In the genomic region with DNA sequence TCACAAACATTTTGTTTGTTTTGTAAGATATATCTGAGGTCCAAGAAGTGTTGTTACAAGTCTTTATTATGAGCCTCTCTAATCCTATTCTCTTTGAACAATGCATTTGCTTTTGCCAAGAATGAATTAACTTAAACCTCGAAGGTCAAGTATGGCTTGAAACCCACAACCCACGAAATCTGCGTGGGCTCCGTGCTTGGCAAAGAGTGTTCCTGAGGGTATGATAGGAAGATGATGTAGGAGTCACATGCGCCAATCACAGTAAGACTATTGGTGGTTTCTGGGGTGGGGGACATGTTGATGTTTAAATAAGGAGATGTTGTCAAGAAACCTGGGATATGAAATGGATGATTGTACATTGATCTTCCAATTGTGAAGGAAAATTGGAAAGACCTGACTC, we compare ENCODE assay signal across 26 cellular contexts.
DNase-seq lines count a peak whose midpoint lies in the region; ATAC-seq, FAIRE-seq and TF ChIP-seq lines count a peak whose summit lies in the region.
"Had no signal": no experiment of that assay in that cellular context is flagged by ENCODE, and none has a peak within 500 bp of the region (broad histone marks: within the 10 kb centered on the region; RNA-seq: fewer than 3 reads in every experiment).

No MANE protein-coding gene starts in this region.

- H3K9me3 ChIP-seq in HEK293 (ENCODE audit: control insufficient read depth, insufficient read depth, low read depth, low read length) (no peaks in the 10 kb centered on the region), neural progenitor cell (ENCODE audit: low read depth) (no peaks in the 10 kb centered on the region), hepatocyte (ENCODE audit: low read depth) (no peaks in the 10 kb centered on the region)
- H3K9me3 ChIP-seq: Caco-2, left ventricle myocardium inferior, SK-N-SH, thyroid gland, vagina had no signal

- DNase-seq in OCI-M1 (lab: John Stamatoyannopoulos, UW) (peak; percentile 83), bronchial epithelial cell (ENCODE audit: low read depth) (peak; percentile 59), neural progenitor cell (ENCODE audit: low spot score) (no peak), HT-29 (ENCODE audit: low spot score) (no peak), hepatocyte (ENCODE audit: low spot score) (no peak), NCI-H2227 (lab: John Stamatoyannopoulos, UW; ENCODE audit: unreplicated experiment) (no peak)
- DNase-seq: activated gamma-delta T cell; activated T-cell treated with anti-CD3 and anti-CD28 coated beads, Interleukin-2, amount 50 U/mL, for 24 hours; Caco-2; Kasumi-1; left ventricle myocardium inferior; NCI-H1092; NCI-H1694 treated with DMSO at 0.1 percent for 48 hours; NCI-H226; SK-N-SH; T-helper 17 cell; thyroid gland had no signal

- H3F3A ChIP-seq in neural progenitor cell (ENCODE audit: low read depth) = no peaks in the 10 kb centered on the region

- TF ChIP-seq CTCF in HEK293 (tag by site-specific recombination; IDR thresholded peaks at IDR 0.05) = no peak
- no peak for TF ChIP-seq CTCF in bronchial epithelial cell (IDR thresholded peaks at IDR 0.05; ENCODE audit: insufficient read depth, low read length, severe bottlenecking)
- no peak for TF ChIP-seq CTCF in neural progenitor cell (IDR thresholded peaks at IDR 0.05)
- no peak for TF ChIP-seq CTCF in hepatocyte (IDR thresholded peaks at IDR 0.05; ENCODE audit: poor library complexity)

- no peak overlapping the region for H3K4me3 Mint-ChIP-seq in neural progenitor cell
- H3K4me3 Mint-ChIP-seq: activated T-cell treated with anti-CD3 and anti-CD28 coated beads, Interleukin-2, amount 50 U/mL, for 24 hours; stimulated activated naive CD8-positive, alpha-beta T cell treated with anti-CD3 and anti-CD28 coated beads, Interleukin-15, Interleukin-2, amounts not matched to agents 100 ng/mL and 50 ng/mL, for 24 hours; T-helper 17 cell had no signal

- no peaks in the 10 kb centered on the region for H3K36me3 ChIP-seq in HEK293 (ENCODE audit: control insufficient read depth in 2 of 2, insufficient read depth in 1 of 2, low read length in 2 of 2)
- no peaks in the 10 kb centered on the region for H3K36me3 ChIP-seq in bronchial epithelial cell (ENCODE audit: control insufficient read depth, insufficient read depth, low read length)
- peaks cover 7% of the 10 kb centered on the region for H3K36me3 ChIP-seq in neural progenitor cell
- H3K36me3 ChIP-seq in hepatocyte (replicated peaks; ENCODE audit: insufficient read depth, low read depth) = no peaks in the 10 kb centered on the region
- H3K36me3 ChIP-seq: cardiac muscle cell, left ventricle myocardium inferior, vagina had no signal

- H3K9me3 Mint-ChIP-seq in neural progenitor cell = peaks cover 5% of the 10 kb centered on the region
- H3K9me3 Mint-ChIP-seq: activated T-cell treated with anti-CD3 and anti-CD28 coated beads, Interleukin-2, amount 50 U/mL, for 24 hours; stimulated activated naive CD8-positive, alpha-beta T cell treated with anti-CD3 and anti-CD28 coated beads, Interleukin-15, Interleukin-2, amounts not matched to agents 100 ng/mL and 50 ng/mL, for 24 hours had no signal

- no peak overlapping the region for H3K9ac ChIP-seq in neural progenitor cell
- H3K9ac ChIP-seq: SK-N-SH had no signal

- no peaks in the 10 kb centered on the region for H3K27me3 Mint-ChIP-seq in neural progenitor cell (ENCODE audit: insufficient read depth, low read depth)
- H3K27me3 Mint-ChIP-seq: progenitor cell of endocrine pancreas had no signal

- no peaks in the 10 kb centered on the region for H3K9me2 ChIP-seq in hepatocyte (replicated peaks; ENCODE audit: insufficient read depth)
- H3K9me2 ChIP-seq: SK-N-SH had no signal

- no peak for FAIRE-seq in bronchial epithelial cell (lab: Jason Lieb, UNC)
- FAIRE-seq: frontal cortex had no signal

- H3K4me3 ChIP-seq in HEK293 (ENCODE audit: low read depth, low read length) (no peak overlapping the region), bronchial epithelial cell (ENCODE audit: low read depth, low read length) (no peak overlapping the region), neural progenitor cell (no peak overlapping the region), hepatocyte (no peak overlapping the region)
- H3K4me3 ChIP-seq: cardiac muscle cell, left ventricle myocardium inferior, thyroid gland, vagina had no signal

- H3K79me2 ChIP-seq in neural progenitor cell (ENCODE audit: low read depth) = no peaks in the 10 kb centered on the region
- no peaks in the 10 kb centered on the region for H3K79me2 ChIP-seq in hepatocyte

- H2AFZ ChIP-seq in neural progenitor cell (replicated peaks) (no peak overlapping the region), hepatocyte (no peak overlapping the region)

- H3K36me3 Mint-ChIP-seq in neural progenitor cell = peaks cover 48% of the 10 kb centered on the region

- H4K20me1 ChIP-seq in neural progenitor cell (ENCODE audit: low read depth) (no peaks in the 10 kb centered on the region), hepatocyte (ENCODE audit: insufficient read depth, poor library complexity, severe bottlenecking) (no peaks in the 10 kb centered on the region)

- POLR2A ChIA-PET in HEK293 (lab: Yijun Ruan, JAX) = no interaction called here

- H3K4me1 ChIP-seq in HEK293 (ENCODE audit: control insufficient read depth, insufficient read depth, low read length) (no peaks in the 10 kb centered on the region), neural progenitor cell (peaks cover 8% of the 10 kb centered on the region), hepatocyte (ENCODE audit: insufficient read depth) (no peaks in the 10 kb centered on the region)
- H3K4me1 ChIP-seq: Caco-2, left ventricle myocardium inferior, thyroid gland, vagina had no signal

- no peak for ATAC-seq in HG02884 (IDR thresholded peaks at IDR 0.05; ENCODE audit: unreplicated experiment)
- ATAC-seq: HCT116, T-helper 17 cell had no signal

- whole genome bisulfite sequencing in hepatocyte (ENCODE audit: low lambda C conversion rate, missing lambda C conversion rate) = 78% methylated on average over 5 of the region's 5 CpGs

- CTCF ChIA-PET in HEK293 (lab: Yijun Ruan, JAX) = interaction anchor here (0.6 kb wide), 1 partner anchor 1594 kb away, joined by 3 read pairs; the partner anchor contains the start of gene CD274

- H3K4me1 Mint-ChIP-seq in neural progenitor cell = peaks cover 31% of the 10 kb centered on the region

- H3K4me2 ChIP-seq in neural progenitor cell (no peak overlapping the region), hepatocyte (no peak overlapping the region)
- H3K4me2 ChIP-seq: SK-N-SH had no signal

- H3K27ac ChIP-seq in HEK293 (ENCODE audit: extremely low read depth, low read depth, low read length) = no peak overlapping the region
- no peak overlapping the region for H3K27ac ChIP-seq in neural progenitor cell
- H3K27ac ChIP-seq in hepatocyte = no peak overlapping the region
- H3K27ac ChIP-seq: C4-2B, cardiac muscle cell, left ventricle myocardium inferior, thyroid gland, vagina had no signal

- no peaks in the 10 kb centered on the region for H3K27me3 ChIP-seq in bronchial epithelial cell (ENCODE audit: control insufficient read depth, insufficient read depth, low read length)
- H3K27me3 ChIP-seq in neural progenitor cell = no peaks in the 10 kb centered on the region
- no peaks in the 10 kb centered on the region for H3K27me3 ChIP-seq in hepatocyte
- H3K27me3 ChIP-seq: cardiac muscle cell, thyroid gland, vagina had no signal

- H3K27ac Mint-ChIP-seq in neural progenitor cell = peak overlapping the region; percentile 57
- H3K27ac Mint-ChIP-seq: activated T-cell treated with anti-CD3 and anti-CD28 coated beads, Interleukin-2, amount 50 U/mL, for 24 hours; progenitor cell of endocrine pancreas; stimulated activated naive CD8-positive, alpha-beta T cell treated with anti-CD3 and anti-CD28 coated beads, Interleukin-15, Interleukin-2, amounts not matched to agents 100 ng/mL and 50 ng/mL, for 24 hours; T-helper 17 cell had no signal

TF ChIP-seq in HEK293, 187 proteins besides CTCF, POLR2A, EP300 and RAD21 (continues in another document):
- no peak for TF ChIP-seq SALL2 (tag by site-specific recombination; IDR thresholded peaks at IDR 0.05; ENCODE audit: borderline replicate concordance)
- no peak for TF ChIP-seq ZNF639 (tag by site-specific recombination; IDR thresholded peaks at IDR 0.05)

Comparison
In these comparisons a context has a peak if more than half of its experiments do, and no peak if none do; other contexts are left out.
1. DNase-seq: peak in OCI-M1 (single experiment) and bronchial epithelial cell (single experiment); none in neural progenitor cell (single experiment), HT-29 (single experiment), hepatocyte (single experiment) and NCI-H2227 (single experiment).